In genomic region chr2:170252414-170252813, GRCh38 we compare ENCODE assay signal across 11 cellular contexts.
"Had no signal": no experiment of that assay in that cellular context is flagged by ENCODE, and none has a peak within 500 bp of the region (broad histone marks: within the 10 kb centered on the region; RNA-seq: fewer than 3 reads in every experiment).

No MANE protein-coding gene starts in this region.

- H3K4me2 ChIP-seq: GM23338 had no signal

- H3K27ac Mint-ChIP-seq: GM23338, H9, HFFc6 had no signal

- H3K9ac ChIP-seq: GM23248 had no signal

- FAIRE-seq: H1, H54 had no signal

- DNase-seq: GM23248, GOT3, H7, H9, HCEC 1CT, HFFc6 had no signal

- H3K9me3 Mint-ChIP-seq: GM23338, H9 had no signal

- H3K27ac ChIP-seq: GM23248 had no signal

- H3K4me3 Mint-ChIP-seq: GM23338, H9, HFFc6 had no signal

- H3K4me1 Mint-ChIP-seq: GM23338, H9 had no signal

- H3K4me3 ChIP-seq: GM23248, GM23338, HAP-1 had no signal

- H2AFZ ChIP-seq: GM23248, GM23338 had no signal

- H3K9me3 ChIP-seq: HAP-1 had no signal

- ATAC-seq: GM23338, HCT116 had no signal

- H3K36me3 ChIP-seq: HAP-1 had no signal
